9 cellular contexts compared by ENCODE assay signal in genomic region chr11:100686476-100686875, GRCh38. TPM values are rescaled to one million over a fixed set of nuclear protein-coding genes. Genes with fewer than 3 reads are reported as not detected.
A peak's percentile ranks its signal among the peaks of the same experiment; 100 is the strongest.
DNase-seq lines count a peak whose midpoint lies in the region; ATAC-seq and TF ChIP-seq lines count a peak whose summit lies in the region.
"Had no signal": no experiment of that assay in that cellular context is flagged by ENCODE, and none has a peak within 500 bp of the region (broad histone marks: within the 10 kb centered on the region; RNA-seq: fewer than 3 reads in every experiment).

No MANE protein-coding gene starts in this region.

- H3K4me1 ChIP-seq in heart right ventricle (peaks cover 0 to 50% (median 15%) of the 10 kb centered on the region in 9 donors), muscle layer of colon (ENCODE audit: insufficient read depth, low read length) (peaks cover 16% of the 10 kb centered on the region), vagina (peaks cover 30% of the 10 kb centered on the region)

- no peak for ATAC-seq in heart right ventricle
- ATAC-seq in HG03097 (IDR thresholded peaks at IDR 0.05; ENCODE audit: low FRiP score, unreplicated experiment): no peak

- H3K9ac ChIP-seq in muscle layer of colon (ENCODE audit: low read length): no peak overlapping the region

- 56% methylated on average over 10 of the region's 10 CpGs for WGBS in heart right ventricle, 2 donors

- no peaks in the 10 kb centered on the region for H3K9me3 ChIP-seq in heart right ventricle
- no peaks in the 10 kb centered on the region for H3K9me3 ChIP-seq in muscle layer of colon (ENCODE audit: low read length)
- H3K9me3 ChIP-seq in vagina: no peaks in the 10 kb centered on the region

- TF ChIP-seq CTCF in heart right ventricle (IDR thresholded peaks at IDR 0.05) (no peak), vagina (IDR thresholded peaks at IDR 0.05) (no peak)

- DNase-seq in heart right ventricle: no peak
- DNase-seq in cardiac septum (ENCODE audit: low spot score): no peak
- DNase-seq in vagina (ENCODE audit: extremely low spot score in 2 of 2): no peak
- no peak for DNase-seq in hypothalamus (lab: John Stamatoyannopoulos, UW)
- DNase-seq in kidney tubule cell (ENCODE audit: low spot score): no peak
- DNase-seq: NCI-H510A had no signal

- H3K27ac ChIP-seq in heart right ventricle: peak overlapping the region; percentile 72 to 89 (median 85)
- peak overlapping the region; percentile 56 for H3K27ac ChIP-seq in cingulate gyrus (ENCODE audit: low read depth, low read length)
- H3K27ac ChIP-seq in muscle layer of colon (ENCODE audit: low read depth, low read length): peak overlapping the region; percentile 56
- peak overlapping the region; percentile 76 for H3K27ac ChIP-seq in vagina

- H3K36me3 ChIP-seq in heart right ventricle: no peaks in the 10 kb centered on the region
- no peaks in the 10 kb centered on the region for H3K36me3 ChIP-seq in muscle layer of colon (ENCODE audit: insufficient read depth, low read length)
- no peaks in the 10 kb centered on the region for H3K36me3 ChIP-seq in vagina

- H3K4me3 ChIP-seq in heart right ventricle (peak overlapping the region in 9 of 10 donors; percentile 66 to 80 (median 74)), muscle layer of colon (ENCODE audit: low read depth in 1 of 2, low read length in 2 of 2) (peak overlapping the region in 1 of 2 donors; percentile 93), vagina (peak overlapping the region; percentile 68 to 75)

- no peak for TF ChIP-seq POLR2A in vagina (IDR thresholded peaks at IDR 0.05)

- H3K27me3 ChIP-seq in heart right ventricle (peaks cover 0 to 12% (median 0%) of the 10 kb centered on the region in 7 donors), muscle layer of colon (ENCODE audit: control insufficient read depth in 1 of 2, insufficient read depth in 2 of 2, low read length in 2 of 2) (no peaks in the 10 kb centered on the region), vagina (no peaks in the 10 kb centered on the region)

- intact Hi-C loops in heart right ventricle (cut with DNase I) (loop anchor here in 6 of 10 donors (2.0 to 10.0 kb wide), 6 partner anchors 36 to 248 kb away; no protein-coding TSS in a partner anchor), cardiac septum (cut with DNase I) (loop anchor here (5.0 kb wide), 2 partner anchors 51 to 101 kb away; no protein-coding TSS in a partner anchor), vagina (cut with DNase I) (loop anchor here (5.0 to 10.0 kb wide), 3 partner anchors 109 to 438 kb away; partner anchors contain the start of gene PGR)

RNA-seq across cellular contexts. Expression of gene ARHGAP42, which starts 0.6 kb away (rescaled TPM):
- total RNA-seq in heart right ventricle (10 to 100 TPM in 5 of 10 donors, 1 to 10 TPM in 5; 7.3 to 13.1 (median 9.5) TPM), cardiac septum (12.0 TPM), vagina (5.9 TPM)
- polyA plus RNA-seq in heart right ventricle: 1 to 10 TPM; 3.9 to 5.0 TPM
